Comparison of ENCODE assay signal across 11 cellular contexts in the genomic region with DNA sequence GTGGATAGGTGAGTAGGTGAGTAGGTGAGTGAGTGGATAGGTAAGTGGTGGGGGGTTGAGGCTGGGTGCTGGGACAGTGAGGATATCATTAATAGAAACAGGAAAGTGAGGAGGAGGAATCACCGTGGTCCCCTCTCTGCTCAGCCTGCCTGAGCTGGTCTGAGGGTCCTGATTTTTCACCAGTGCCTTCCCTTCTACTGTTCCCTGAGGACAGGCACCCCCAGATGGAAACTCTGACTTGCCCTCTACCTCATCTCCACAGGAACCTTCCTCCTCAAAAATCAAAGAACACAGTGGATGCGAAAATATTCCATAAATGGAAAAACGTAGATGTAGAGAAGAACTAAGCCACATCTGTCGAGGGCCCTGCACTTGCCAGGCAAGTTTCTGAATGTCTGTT. TPM values are rescaled to one million over a fixed set of nuclear protein-coding genes. Genes with fewer than 3 reads are reported as not detected.
A peak's percentile ranks its signal among the peaks of the same experiment; 100 is the strongest.
DNase-seq lines count a peak whose midpoint lies in the region; ATAC-seq and TF ChIP-seq lines count a peak whose summit lies in the region.
"Had no signal": no experiment of that assay in that cellular context is flagged by ENCODE, and none has a peak within 500 bp of the region (broad histone marks: within the 10 kb centered on the region; RNA-seq: fewer than 3 reads in every experiment).

No MANE protein-coding gene starts in this region.

- H3K27me3 Mint-ChIP-seq in T-helper 2 cell treated with Interferon-gamma antibody and Interleukin-4, amounts not matched to agents 5 μg/mL and 100 μg/mL, for 36 hours (ENCODE audit: low read depth), result no peaks in the 10 kb centered on the region
- no peaks in the 10 kb centered on the region for H3K27me3 Mint-ChIP-seq in effector memory CD8-positive, alpha-beta T cell

- BruUV-seq in OCI-LY7 (replicated peaks; lab: Mats Ljungman, UMichigan), result no TSS peak

- no peaks in the 10 kb centered on the region for H3K9me2 ChIP-seq in OCI-LY7 (ENCODE audit: insufficient read depth, low read length)

- H3K36me3 ChIP-seq in OCI-LY7 (ENCODE audit: insufficient read depth, low read length) (no peaks in the 10 kb centered on the region), spleen (no peaks in the 10 kb centered on the region), heart right ventricle (no peaks in the 10 kb centered on the region)

- H3K27me3 ChIP-seq in spleen (replicated peaks in 1 of 7), result no peaks in the 10 kb centered on the region
- no peaks in the 10 kb centered on the region for H3K27me3 ChIP-seq in heart right ventricle

- POLR2A ChIA-PET in OCI-LY7 (lab: Charles Lee), result interaction anchor here (0.7 to 2.7 kb wide), 4 partner anchors 9 to 824 kb away, joined by 3 to 12 read pairs (median 4); no protein-coding TSS in a partner anchor

- no peak for TF ChIP-seq POLR2A in spleen (IDR thresholded peaks at IDR 0.05)

- peak overlapping the region; percentile 88 for H3K4me3 Mint-ChIP-seq in T-helper 2 cell treated with Interferon-gamma antibody and Interleukin-4, amounts not matched to agents 5 μg/mL and 100 μg/mL, for 36 hours
- peak overlapping the region; percentile 86 to 89 for H3K4me3 Mint-ChIP-seq in effector memory CD8-positive, alpha-beta T cell

- no peak for TF ChIP-seq CTCF in OCI-LY7 (conservative IDR thresholded peaks at IDR 0.05; ENCODE audit: low read length)
- no peak for TF ChIP-seq CTCF in spleen (IDR thresholded peaks at IDR 0.05 in 8 of 11, conservative IDR thresholded peaks at IDR 0.05 in 3 of 11)
- TF ChIP-seq CTCF in heart right ventricle (IDR thresholded peaks at IDR 0.05), result no peak

- H3K4me1 Mint-ChIP-seq in T-helper 2 cell treated with Interferon-gamma antibody and Interleukin-4, amounts not matched to agents 5 μg/mL and 100 μg/mL, for 36 hours (ENCODE audit: low read depth), result peaks cover 75% of the 10 kb centered on the region
- peaks cover 76 to 88% of the 10 kb centered on the region in 2 donors for H3K4me1 Mint-ChIP-seq in effector memory CD8-positive, alpha-beta T cell (ENCODE audit: low read depth in 2 of 2)

- no peaks in the 10 kb centered on the region for H4K20me1 ChIP-seq in OCI-LY7 (ENCODE audit: insufficient read depth, low read length)

- H3K27ac ChIP-seq in OCI-LY7 (ENCODE audit: low read depth, low read length, poor library complexity, severe bottlenecking), result peak overlapping the region; percentile 76
- H3K27ac ChIP-seq in spleen, result peak overlapping the region in 7 of 8 donors; percentile 32 to 87 (median 79)
- H3K27ac ChIP-seq in heart right ventricle, result peak overlapping the region in 2 of 10 donors; percentile 11 to 84
- H3K27ac ChIP-seq: 22Rv1 had no signal

- H3K9me3 Mint-ChIP-seq in T-helper 2 cell treated with Interferon-gamma antibody and Interleukin-4, amounts not matched to agents 5 μg/mL and 100 μg/mL, for 36 hours, result no peaks in the 10 kb centered on the region
- no peaks in the 10 kb centered on the region for H3K9me3 Mint-ChIP-seq in effector memory CD8-positive, alpha-beta T cell

- H3K4me1 ChIP-seq in OCI-LY7 (ENCODE audit: insufficient read depth, low read length, poor library complexity, severe bottlenecking) (peaks cover 59% of the 10 kb centered on the region), spleen (peaks cover 21 to 88% (median 59%) of the 10 kb centered on the region in 6 donors), heart right ventricle (peaks cover 0 to 48% (median 0%) of the 10 kb centered on the region in 9 donors)

- CTCF ChIA-PET in OCI-LY7 (lab: Charles Lee; ENCODE audit: unreplicated experiment), result interaction anchor here (1.7 kb wide), 1 partner anchor 13 kb away, joined by 3 read pairs; no protein-coding TSS in a partner anchor

- 66 to 81% (median 66%) methylated on average over 4 of the region's 4 CpGs for WGBS in spleen, 5 donors
- 84 to 89% methylated on average over 4 of the region's 4 CpGs for WGBS in heart right ventricle, 2 donors

- no peak for ATAC-seq in effector memory CD8-positive, alpha-beta T cell (replicated peaks)
- ATAC-seq in heart right ventricle, result no peak

- H3K79me2 ChIP-seq in OCI-LY7 (ENCODE audit: insufficient read depth, low read depth, low read length), result no peaks in the 10 kb centered on the region

- H2AFZ ChIP-seq in OCI-LY7 (ENCODE audit: low read length), result peak overlapping the region; percentile 74

- H3K4me2 ChIP-seq in OCI-LY7 (ENCODE audit: low read length), result peak overlapping the region; percentile 87

- peak overlapping the region; percentile 89 for H3K27ac Mint-ChIP-seq in T-helper 2 cell treated with Interferon-gamma antibody and Interleukin-4, amounts not matched to agents 5 μg/mL and 100 μg/mL, for 36 hours
- H3K27ac Mint-ChIP-seq in effector memory CD8-positive, alpha-beta T cell, result peak overlapping the region; percentile 91 to 94

- peak overlapping the region; percentile 32 for H3K4me3 ChIP-seq in OCI-LY7 (ENCODE audit: low read depth, low read length, poor library complexity, severe bottlenecking)
- H3K4me3 ChIP-seq in spleen, result peak overlapping the region in 7 of 8 donors; percentile 6 to 65 (median 18)
- H3K4me3 ChIP-seq in heart right ventricle, result peak overlapping the region in 2 of 10 donors; percentile 11 to 47

- peaks cover 90% of the 10 kb centered on the region for H3K36me3 Mint-ChIP-seq in T-helper 2 cell treated with Interferon-gamma antibody and Interleukin-4, amounts not matched to agents 5 μg/mL and 100 μg/mL, for 36 hours (ENCODE audit: low read depth)
- H3K36me3 Mint-ChIP-seq in effector memory CD8-positive, alpha-beta T cell (ENCODE audit: insufficient read depth), result peaks cover 55% of the 10 kb centered on the region

- H3K9me3 ChIP-seq in OCI-LY7 (ENCODE audit: low read length) (no peaks in the 10 kb centered on the region), spleen (no peaks in the 10 kb centered on the region), heart right ventricle (peaks cover 0 to 6% (median 0%) of the 10 kb centered on the region in 11 donors)

- DNase-seq in T-helper 2 cell treated with Interferon-gamma antibody and Interleukin-4, amounts not matched to agents 5 μg/mL and 100 μg/mL, for 36 hours (ENCODE audit: low spot score), result no peak
- no peak for DNase-seq in T-helper 2 cell
- no peak for DNase-seq in OCI-LY7 (ENCODE audit: low spot score)
- DNase-seq in effector memory CD8-positive, alpha-beta T cell, result no peak
- DNase-seq in spleen, result no peak
- DNase-seq in heart right ventricle, result no peak
- no peak for DNase-seq in NCI-H146 (lab: John Stamatoyannopoulos, UW)
- DNase-seq in DMS153 treated with DMSO at 0.1 percent for 48 hours (lab: John Stamatoyannopoulos, UW; ENCODE audit: unreplicated experiment), result no peak
- DNase-seq: activated CD8-positive, alpha-beta memory T cell treated with anti-CD3 and anti-CD28 coated beads, Interleukin-2, amount 50 U/mL, for 48 hours; KG1 had no signal

- intact Hi-C loops in OCI-LY7 (cut with micrococcal nuclease; ENCODE audit: unreplicated experiment), result loop anchor here (5.0 kb wide), 1 partner anchor 40 kb away; no protein-coding TSS in a partner anchor
- intact Hi-C loops in spleen (cut with DNase I; ENCODE audit: low total_unique reads), result no loop called here
- intact Hi-C loops in heart right ventricle (cut with DNase I), result no loop called here

RNA-seq across cellular contexts. Expression of a gene that starts 1.9 kb away (rescaled TPM):
- 0.13 and 0.85 TPM in 2 replicates for total RNA-seq in OCI-LY7 (2014; rRNA removed; shearing (Covaris generic))
- 0.41 and 0.84 TPM in 2 replicates for total RNA-seq in OCI-LY7 (2022)
- total RNA-seq in spleen, result 1 to 10 TPM; 1.9 to 5.2 (median 3.2) TPM
- polyA plus RNA-seq in spleen, result 1 to 10 TPM in 2 of 3 donors, under 1 TPM in 1; 0.50 to 1.7 (median 1.3) TPM
- total RNA-seq in heart right ventricle, result 1 to 10 TPM in 2 of 10 donors, under 1 TPM in 8; 0.13 to 2.4 (median 0.29) TPM
- polyA plus RNA-seq in heart right ventricle, result under 1 TPM; 0.22 to 0.54 TPM
